Comparison of ENCODE assay signal across 20 cellular contexts in genomic region chr3:129584631-129585030, GRCh38. TPM values are rescaled to one million over a fixed set of nuclear protein-coding genes. Genes with fewer than 3 reads are reported as not detected.
A peak's percentile ranks its signal among the peaks of the same experiment; 100 is the strongest.
DNase-seq lines count a peak whose midpoint lies in the region; ATAC-seq and TF ChIP-seq lines count a peak whose summit lies in the region.
"Had no signal": no experiment of that assay in that cellular context is flagged by ENCODE, and none has a peak within 500 bp of the region (broad histone marks: within the 10 kb centered on the region; RNA-seq: fewer than 3 reads in every experiment).

No MANE protein-coding gene starts in this region.

- H2BK12ac ChIP-seq in neuronal stem cell (ENCODE audit: low read length) = no peak overlapping the region

- dilution Hi-C loops in IMR-90 (cut with HindIII; ENCODE audit: low sequenced_read_pairs, unreplicated experiment) = no loop called here

- no peak overlapping the region for H2AK9ac ChIP-seq in IMR-90 (replicated peaks; ENCODE audit: low read depth, low read length, poor library complexity)

- H3K14ac ChIP-seq in IMR-90 (replicated peaks; ENCODE audit: low read depth, low read length) (no peak overlapping the region), neuronal stem cell (ENCODE audit: low read length) (no peak overlapping the region)

- no peak overlapping the region for H3K56ac ChIP-seq in IMR-90 (ENCODE audit: extremely low read depth, insufficient read depth, low read length)

- CTCF ChIA-PET in IMR-90 (lab: Yijun Ruan, JAX) = no interaction called here
- CTCF ChIA-PET in activated CD8-positive, alpha-beta T cell treated with anti-CD3 and anti-CD28 coated beads, Interleukin-2, amount 10 ng/mL, durations not matched to agents 7 days and 5 days (lab: Charles Lee) = no interaction called here

- no peaks in the 10 kb centered on the region for H3K27me3 ChIP-seq in IMR-90 (ENCODE audit: control insufficient read depth, insufficient read depth, low read length)
- no peaks in the 10 kb centered on the region for H3K27me3 ChIP-seq in neuronal stem cell (ENCODE audit: control insufficient read depth in 3 of 3, insufficient read depth in 3 of 3, low read depth in 1 of 3, low read length in 3 of 3)
- H3K27me3 ChIP-seq: BLaER1 had no signal

- no peak for ATAC-seq in IMR-90 (ENCODE audit: low read depth)
- no peak for ATAC-seq in GM21423 (IDR thresholded peaks at IDR 0.05; ENCODE audit: unreplicated experiment)
- no peak for ATAC-seq in GM18873 (IDR thresholded peaks at IDR 0.05; ENCODE audit: low FRiP score, unreplicated experiment)
- ATAC-seq in activated CD8-positive, alpha-beta T cell treated with anti-CD3 and anti-CD28 coated beads, Interleukin-2, amount 10 ng/mL, durations not matched to agents 7 days and 5 days = no peak
- ATAC-seq: CD8-positive, alpha-beta T cell had no signal

- no peak for TF ChIP-seq RAD21 in IMR-90 (IDR thresholded peaks at IDR 0.05; ENCODE audit: low read length)

- H3K4ac ChIP-seq in IMR-90 (ENCODE audit: low read depth, low read length) (no peak overlapping the region), neuronal stem cell (ENCODE audit: low read length) (no peak overlapping the region)

- peak overlapping the region; percentile 21 for H2AFZ ChIP-seq in IMR-90 (replicated peaks; ENCODE audit: low read length, poor library complexity)
- no peak overlapping the region for H2AFZ ChIP-seq in neuronal stem cell (ENCODE audit: low read length)
- H2AFZ ChIP-seq: GM23248 had no signal

- no TSS peak for BruUV-seq in IMR-90 (replicated peaks; lab: Mats Ljungman, UMichigan)

- 0 out of 2 replicates have a peak, but pooled peaks cover 2% of the 10 kb centered on the region for H3K9me1 ChIP-seq in IMR-90 (ENCODE audit: insufficient read depth, low read length)

- H2BK120ac ChIP-seq in IMR-90 (ENCODE audit: low read depth, low read length) (no peak overlapping the region), neuronal stem cell (ENCODE audit: low read depth, low read length) (no peak overlapping the region)

- H2BK15ac ChIP-seq in IMR-90 (ENCODE audit: low read depth, low read length) = no peak overlapping the region
- no peak overlapping the region for H2BK15ac ChIP-seq in neuronal stem cell (ENCODE audit: low read length)

- H3K36me3 ChIP-seq in IMR-90 (ENCODE audit: control insufficient read depth, insufficient read depth, low read length) (peaks cover 25% of the 10 kb centered on the region), neuronal stem cell (replicated peaks in 1 of 2; ENCODE audit: control insufficient read depth in 2 of 2, insufficient read depth in 2 of 2, low read length in 2 of 2) (peaks cover 0 to 28% of the 10 kb centered on the region in 2 donors)

- H3K9me3 ChIP-seq in IMR-90 (ENCODE audit: control insufficient read depth, insufficient read depth, low read length) (no peaks in the 10 kb centered on the region), neuronal stem cell (replicated peaks in 1 of 2; ENCODE audit: control insufficient read depth in 2 of 2, insufficient read depth in 1 of 2, low read depth in 1 of 2, low read length in 2 of 2) (no peaks in the 10 kb centered on the region)
- H3K9me3 ChIP-seq: BLaER1, Caco-2 had no signal

- peaks cover 4% of the 10 kb centered on the region for H4K20me1 ChIP-seq in IMR-90 (ENCODE audit: insufficient read depth, low read length)
- H4K20me1 ChIP-seq: BLaER1 had no signal

- H4K91ac ChIP-seq in IMR-90 (ENCODE audit: insufficient read depth, low read depth, low read length) (no peak overlapping the region), neuronal stem cell (ENCODE audit: low read depth, low read length, poor library complexity) (no peak overlapping the region)

- H3K23ac ChIP-seq in IMR-90 (ENCODE audit: low read depth, low read length) = no peak overlapping the region
- H3K23ac ChIP-seq in neuronal stem cell (ENCODE audit: low read depth, low read length, poor library complexity) = peak overlapping the region; percentile 25

- TF ChIP-seq CTCF in IMR-90 (conservative IDR thresholded peaks at IDR 0.05; ENCODE audit: low read depth, low read length) = no peak
- no peak for TF ChIP-seq CTCF in endothelial cell (IDR thresholded peaks at IDR 0.05; ENCODE audit: unreplicated experiment)

- no peak overlapping the region for H2BK20ac ChIP-seq in IMR-90 (ENCODE audit: low read depth, low read length)

- in situ Hi-C loops in IMR-90 (cut with MboI; ENCODE audit: low sequenced_read_pairs) = no loop called here

- H3K36me3 Mint-ChIP-seq in endothelial cell (ENCODE audit: low read depth, unreplicated experiment) = peaks cover 50% of the 10 kb centered on the region
- H3K36me3 Mint-ChIP-seq in activated CD8-positive, alpha-beta T cell treated with anti-CD3 and anti-CD28 coated beads, Interleukin-2, amount 10 ng/mL, durations not matched to agents 7 days and 5 days (ENCODE audit: low read depth) = no peaks in the 10 kb centered on the region
- H3K36me3 Mint-ChIP-seq: CD4-positive, CD25-positive, alpha-beta regulatory T cell; CD8-positive, alpha-beta T cell had no signal

- DNase-seq in IMR-90 = no peak
- no peak for DNase-seq in endothelial cell (ENCODE audit: low spot score)
- no peak for DNase-seq in neuronal stem cell (ENCODE audit: low spot score)
- DNase-seq in medulla oblongata (ENCODE audit: extremely low spot score) = no peak
- DNase-seq in activated CD8-positive, alpha-beta T cell treated with anti-CD3 and anti-CD28 coated beads, Interleukin-2, amount 10 ng/mL, durations not matched to agents 7 days and 5 days = no peak
- DNase-seq: Caco-2; CD4-positive, CD25-positive, alpha-beta regulatory T cell; CD8-positive, alpha-beta T cell; DMS153; DND-41; GM23248; H7; HCEC 1CT had no signal

- H3K79me1 ChIP-seq in IMR-90 (ENCODE audit: low read depth in 1 of 2, low read length in 2 of 2) (peaks cover 2 to 45% of the 10 kb centered on the region in 2 experiments), neuronal stem cell (ENCODE audit: low read depth, low read length) (no peaks in the 10 kb centered on the region)

- H3K18ac ChIP-seq in IMR-90 (ENCODE audit: low read depth, low read length) = no peak overlapping the region
- no peak overlapping the region for H3K18ac ChIP-seq in neuronal stem cell (ENCODE audit: low read length)

- no peak for TF ChIP-seq POLR2A in IMR-90 (IDR thresholded peaks at IDR 0.05; ENCODE audit: low read depth, low read length)

- 63% methylated on average over 2 of the region's 3 CpGs; no CpG with 5 or more reads in 1 of the 2 experiments for WGBS in IMR-90 (ENCODE audit: extremely low coverage in 2 of 2, insufficient read length in 1 of 2), 2 experiments
- no CpG with 5 or more reads among the region's 3 CpGs for WGBS in neuronal stem cell (ENCODE audit: extremely low coverage in 2 of 2, insufficient read length in 2 of 2, insufficient replicate concordance in 1 of 2), 2 donors

- H2BK5ac ChIP-seq in IMR-90 (ENCODE audit: low read depth, low read length, poor library complexity, severe bottlenecking) (no peak overlapping the region), neuronal stem cell (ENCODE audit: low read length) (peak overlapping the region; percentile 26)

- H3K4me2 ChIP-seq in IMR-90 (ENCODE audit: low read depth, low read length) (no peak overlapping the region), neuronal stem cell (ENCODE audit: insufficient read depth, low read length, poor library complexity, severe bottlenecking) (no peak overlapping the region)
- H3K4me2 ChIP-seq: BLaER1 had no signal

- H3K4me3 Mint-ChIP-seq in endothelial cell (ENCODE audit: unreplicated experiment) = peak overlapping the region; percentile 82
- H3K4me3 Mint-ChIP-seq in activated CD8-positive, alpha-beta T cell treated with anti-CD3 and anti-CD28 coated beads, Interleukin-2, amount 10 ng/mL, durations not matched to agents 7 days and 5 days = no peak overlapping the region
- H3K4me3 Mint-ChIP-seq: CD4-positive, CD25-positive, alpha-beta regulatory T cell; CD8-positive, alpha-beta T cell had no signal

- peaks cover 7% of the 10 kb centered on the region for H3K4me1 Mint-ChIP-seq in endothelial cell (ENCODE audit: unreplicated experiment)
- H3K4me1 Mint-ChIP-seq in activated CD8-positive, alpha-beta T cell treated with anti-CD3 and anti-CD28 coated beads, Interleukin-2, amount 10 ng/mL, durations not matched to agents 7 days and 5 days (ENCODE audit: low read depth) = no peaks in the 10 kb centered on the region
- H3K4me1 Mint-ChIP-seq: CD4-positive, CD25-positive, alpha-beta regulatory T cell had no signal

- H3K4me1 ChIP-seq in IMR-90 (ENCODE audit: control insufficient read depth, insufficient read depth, low read length) (peaks cover 6% of the 10 kb centered on the region; the same call in 1 of the 2 replicates), neuronal stem cell (ENCODE audit: control insufficient read depth in 2 of 2, insufficient read depth in 1 of 2, low read depth in 1 of 2, low read length in 2 of 2) (peaks cover 3% of the 10 kb centered on the region in 2 donors)
- H3K4me1 ChIP-seq: Caco-2 had no signal

- H3K27me3 Mint-ChIP-seq in endothelial cell (ENCODE audit: unreplicated experiment) = peaks cover 38% of the 10 kb centered on the region
- H3K27me3 Mint-ChIP-seq in activated CD8-positive, alpha-beta T cell treated with anti-CD3 and anti-CD28 coated beads, Interleukin-2, amount 10 ng/mL, durations not matched to agents 7 days and 5 days (ENCODE audit: low read depth) = peaks cover 16% of the 10 kb centered on the region
- H3K27me3 Mint-ChIP-seq: CD4-positive, CD25-positive, alpha-beta regulatory T cell had no signal

- peak overlapping the region; percentile 74 for H3K27ac Mint-ChIP-seq in endothelial cell (ENCODE audit: unreplicated experiment)
- H3K27ac Mint-ChIP-seq in activated CD8-positive, alpha-beta T cell treated with anti-CD3 and anti-CD28 coated beads, Interleukin-2, amount 10 ng/mL, durations not matched to agents 7 days and 5 days = no peak overlapping the region
- H3K27ac Mint-ChIP-seq: CD4-positive, CD25-positive, alpha-beta regulatory T cell; CD8-positive, alpha-beta T cell had no signal

- H3K9ac ChIP-seq in IMR-90 (ENCODE audit: low read depth, low read length) = no peak overlapping the region
- no peak overlapping the region for H3K9ac ChIP-seq in neuronal stem cell (ENCODE audit: low read depth, low read length, poor library complexity)
- H3K9ac ChIP-seq: GM23248 had no signal

- no peak overlapping the region for H3K27ac ChIP-seq in IMR-90 (ENCODE audit: insufficient read depth, low read length)
- H3K27ac ChIP-seq in neuronal stem cell (replicated peaks; ENCODE audit: low read length) = no peak overlapping the region
- H3K27ac ChIP-seq: C4-2B, GM23248 had no signal

- H2AK5ac ChIP-seq in IMR-90 (ENCODE audit: low read depth, low read length) = no peak overlapping the region
- H2AK5ac ChIP-seq in neuronal stem cell (ENCODE audit: low read depth, low read length) = peak overlapping the region; percentile 25

- intact Hi-C loops in IMR-90 (cut with micrococcal nuclease) = no loop called here

- POLR2A ChIA-PET in IMR-90 (lab: Charles Lee; ENCODE audit: unreplicated experiment) = no interaction called here
- POLR2A ChIA-PET in activated CD8-positive, alpha-beta T cell treated with anti-CD3 and anti-CD28 coated beads, Interleukin-2, amount 10 ng/mL, durations not matched to agents 7 days and 5 days (lab: Charles Lee) = no interaction called here

- no peaks in the 10 kb centered on the region for H3K9me3 Mint-ChIP-seq in endothelial cell (ENCODE audit: unreplicated experiment)
- H3K9me3 Mint-ChIP-seq in activated CD8-positive, alpha-beta T cell treated with anti-CD3 and anti-CD28 coated beads, Interleukin-2, amount 10 ng/mL, durations not matched to agents 7 days and 5 days (ENCODE audit: insufficient read depth) = no peaks in the 10 kb centered on the region
- H3K9me3 Mint-ChIP-seq: CD4-positive, CD25-positive, alpha-beta regulatory T cell; CD8-positive, alpha-beta T cell had no signal

- H3K4me3 ChIP-seq in IMR-90 (ENCODE audit: insufficient read depth, low read depth, low read length) (no peak overlapping the region), neuronal stem cell (ENCODE audit: low read length in 2 of 2) (no peak overlapping the region)
- H3K4me3 ChIP-seq: BLaER1, GM23248 had no signal

- H4K5ac ChIP-seq in IMR-90 (ENCODE audit: low read depth, low read length) = no peak overlapping the region

- H4K8ac ChIP-seq in IMR-90 (ENCODE audit: low read depth in 2 of 2, low read length in 2 of 2) = no peak overlapping the region
- no peak overlapping the region for H4K8ac ChIP-seq in neuronal stem cell (ENCODE audit: low read depth, low read length)

RNA-seq across cellular contexts. Expression of gene PLXND1, which starts 21.8 kb away (rescaled TPM):
- 19.2 and 22.5 TPM in 2 replicates for total RNA-seq in IMR-90 (2012; rRNA removed)
- polyA plus RNA-seq in IMR-90 (2012; rRNA removed) = 64.5 and 67.1 TPM in 2 replicates
- 51.4 and 55.1 TPM in 2 replicates for polyA plus RNA-seq in IMR-90 (2012; cell fraction: cytosol; rRNA removed)
- polyA plus RNA-seq in IMR-90 (2012; cell fraction: nucleus; rRNA removed; ENCODE audit: low replicate concordance) = 117 and 164 TPM in 2 replicates
- total RNA-seq in endothelial cell (ENCODE audit: unreplicated experiment) = 1,753 TPM
- 43.7 TPM for polyA plus RNA-seq in neuronal stem cell (2013, experiment 1 of 2)
- 41.8 TPM for polyA plus RNA-seq in neuronal stem cell (2013, experiment 2 of 2)
- total RNA-seq in activated CD8-positive, alpha-beta T cell treated with anti-CD3 and anti-CD28 coated beads, Interleukin-2, amount 10 ng/mL, durations not matched to agents 7 days and 5 days = 1 to 10 TPM; 3.7 to 4.1 TPM

RNA-seq across cellular contexts. Expression of gene H1-8, which starts 41.7 kb away (rescaled TPM):
- not detected in 2 replicates for total RNA-seq in IMR-90 (2012; rRNA removed)
- not detected in 2 replicates for polyA plus RNA-seq in IMR-90 (2012; rRNA removed)
- not detected in 2 replicates for polyA plus RNA-seq in IMR-90 (2012; cell fraction: cytosol; rRNA removed)
- not detected in 2 replicates for polyA plus RNA-seq in IMR-90 (2012; cell fraction: nucleus; rRNA removed; ENCODE audit: low replicate concordance)
- total RNA-seq in endothelial cell (ENCODE audit: unreplicated experiment) = 2.7 TPM
- not detected for polyA plus RNA-seq in neuronal stem cell (2013, experiment 1 of 2)
- polyA plus RNA-seq in neuronal stem cell (2013, experiment 2 of 2) = not detected
- not detected for total RNA-seq in activated CD8-positive, alpha-beta T cell treated with anti-CD3 and anti-CD28 coated beads, Interleukin-2, amount 10 ng/mL, durations not matched to agents 7 days and 5 days
- total RNA-seq: A172; A673; Caco-2; CD4-positive, CD25-positive, alpha-beta regulatory T cell; CD8-positive, alpha-beta T cell; GM23248; H1; H7 had no signal
- polyA plus RNA-seq: CD4-positive, CD25-positive, alpha-beta regulatory T cell; GM23248; H1 had no signal

RNA-seq across cellular contexts. Expression of gene RHO, which starts 56.2 kb away (rescaled TPM):
- not detected in 2 replicates for total RNA-seq in IMR-90 (2012; rRNA removed)
- not detected in 2 replicates for polyA plus RNA-seq in IMR-90 (2012; rRNA removed)
- not detected in 2 replicates for polyA plus RNA-seq in IMR-90 (2012; cell fraction: cytosol; rRNA removed)
- 0.03 TPM in 1 of 2 replicates, not detected in the other for polyA plus RNA-seq in IMR-90 (2012; cell fraction: nucleus; rRNA removed; ENCODE audit: low replicate concordance)
- not detected for total RNA-seq in endothelial cell (ENCODE audit: unreplicated experiment)
- 0.06 TPM for polyA plus RNA-seq in neuronal stem cell (2013, experiment 1 of 2)
- polyA plus RNA-seq in neuronal stem cell (2013, experiment 2 of 2) = 0.01 TPM
- not detected for total RNA-seq in activated CD8-positive, alpha-beta T cell treated with anti-CD3 and anti-CD28 coated beads, Interleukin-2, amount 10 ng/mL, durations not matched to agents 7 days and 5 days
- total RNA-seq: A172; A673; Caco-2; CD4-positive, CD25-positive, alpha-beta regulatory T cell; CD8-positive, alpha-beta T cell; GM23248; H1 had no signal
- polyA plus RNA-seq: CD4-positive, CD25-positive, alpha-beta regulatory T cell; GM23248; H1 had no signal

Comparison
In these comparisons a context has a peak if more than half of its experiments do, and no peak if none do; other contexts are left out.
1. RNA of gene PLXND1, which starts 21.8 kb away (total RNA-seq): 1,753 TPM in endothelial cell (single experiment); 19.2 to 22.5 TPM in IMR-90 and 3.7 to 4.1 TPM in activated CD8-positive, alpha-beta T cell treated with anti-CD3 and anti-CD28 coated beads, Interleukin-2, amount 10 ng/mL, durations not matched to agents 7 days and 5 days; every median in the first group is over 10 times any median in the second.